ENCODE assay signal across 8 cellular contexts in genomic region chr7:4744391-4745264, GRCh38. TPM values are rescaled to one million over a fixed set of nuclear protein-coding genes. Genes with fewer than 3 reads are reported as not detected.
A peak's percentile ranks its signal among the peaks of the same experiment; 100 is the strongest.
DNase-seq lines count a peak whose midpoint lies in the region; ATAC-seq, FAIRE-seq and TF ChIP-seq lines count a peak whose summit lies in the region.

No MANE protein-coding gene starts in this region.

- H3K36me3 ChIP-seq in K562 (ENCODE audit: control insufficient read depth, insufficient read depth, low read length) = peaks cover 71% of the 10 kb centered on the region

- peak in 1 of 2 experiments; percentile 10; a peak in 1 of 4 replicates for TF ChIP-seq RAD21 in K562 (CRISPR knock-in tag; conservative IDR thresholded peaks at IDR 0.05 in 1 of 2, IDR thresholded peaks at IDR 0.05 in 1 of 2)

- DNase-seq in NCI-H1417 (lab: John Stamatoyannopoulos, UW) (peak; percentile 75 to 97 (median 96)), T-helper 9 cell (peak; percentile 64), K562 (ENCODE audit: extremely low read depth in 1 of 4, low spot score in 3 of 4) (peak; percentile 86 to 93 (median 89)), hypothalamus (lab: John Stamatoyannopoulos, UW) (peak; percentile 19 to 97 (median 89)), retinal pigment epithelial cell (ENCODE audit: low read depth) (peak; percentile 98), GF-D8 (lab: John Stamatoyannopoulos, UW) (no peak)

- peak overlapping the region; percentile 44; the same call in 1 of the 2 replicates for H2AFZ ChIP-seq in K562 (ENCODE audit: low read depth, low read length)

- in situ Hi-C loops in K562 (cut with MboI) = no loop called here

- H3K9ac ChIP-seq in K562 (ENCODE audit: insufficient read depth in 1 of 2, low read depth in 2 of 2, low read length in 2 of 2) = peak overlapping the region; percentile 52 to 87

- POLR2A ChIA-PET in K562 (lab: Yijun Ruan, JAX) = interaction anchor here (0.7 to 1.3 kb wide), 3 partner anchors 15 to 131 kb away, joined by 3 to 6 read pairs (median 3); partner anchors contain the start of gene AP5Z1

- no peaks in the 10 kb centered on the region for H3K9me3 ChIP-seq in K562 (replicated peaks; ENCODE audit: control insufficient read depth, insufficient read depth, low read depth, low read length)

- TF ChIP-seq EP300 in K562 (IDR thresholded peaks at IDR 0.05; ENCODE audit: low read length) = peak; percentile 21; the same call in 1 of the 2 replicates

- CTCF ChIA-PET in K562 (lab: Yijun Ruan, JAX; ENCODE audit: low intra/inter-chr PET ratio) = no interaction called here

- peaks cover 40% of the 10 kb centered on the region for H3K79me2 ChIP-seq in K562 (ENCODE audit: control insufficient read depth, insufficient read depth, low read length)

- no peak for TF ChIP-seq POLR2A in K562 (conservative IDR thresholded peaks at IDR 0.05)

- ATAC-seq in HG02678 (IDR thresholded peaks at IDR 0.05; ENCODE audit: unreplicated experiment) (peak; percentile 80), K562 (peak; percentile 98)

- intact Hi-C loops in K562 (cut with micrococcal nuclease) = no loop called here

- H3K27ac ChIP-seq in K562 (ENCODE audit: extremely low read depth, low read depth, low read length) = peak overlapping the region; percentile 85

- H4K20me1 ChIP-seq in K562 (replicated peaks; ENCODE audit: control insufficient read depth, insufficient read depth, low read length) = peaks cover 5% of the 10 kb centered on the region

- WGBS in K562 (ENCODE audit: insufficient coverage, low coverage, missing lambda C conversion rate) = 42% methylated on average over 27 of the region's 31 CpGs

- peaks cover 20 to 38% of the 10 kb centered on the region in 2 experiments for H3K4me1 ChIP-seq in K562 (replicated peaks in 1 of 2; ENCODE audit: control insufficient read depth in 2 of 2, insufficient read depth in 2 of 2, low read length in 2 of 2)

- H3K9me1 ChIP-seq in K562 (ENCODE audit: control insufficient read depth, insufficient read depth, low read length) = peaks cover 3% of the 10 kb centered on the region

- FAIRE-seq in K562 (lab: Jason Lieb, UNC) = peak; percentile 95

- peak overlapping the region; percentile 59 for H3K4me2 ChIP-seq in K562 (ENCODE audit: insufficient read depth, low read length)

- BruUV-seq in K562 (replicated peaks; lab: Mats Ljungman, UMichigan) = no TSS peak

- H3K4me3 ChIP-seq in GM12875 (ENCODE audit: low read depth, low read length) = peak overlapping the region; percentile 33
- peak overlapping the region; percentile 15; the same call in 1 of the 2 replicates for H3K4me3 ChIP-seq in K562
- peak overlapping the region; percentile 6 for H3K4me3 ChIP-seq in retinal pigment epithelial cell (ENCODE audit: low read length)

- H3K27me3 ChIP-seq in K562 (ENCODE audit: control insufficient read depth in 2 of 2, insufficient read depth in 2 of 2, low read length in 2 of 2) = no peaks in the 10 kb centered on the region

- no peak for TF ChIP-seq CTCF in GM12875 (IDR thresholded peaks at IDR 0.05; ENCODE audit: borderline replicate concordance, insufficient read depth, low read depth, low read length)
- TF ChIP-seq CTCF in K562 (IDR thresholded peaks at IDR 0.05 in 2 of 3, conservative IDR thresholded peaks at IDR 0.05 in 1 of 3; ENCODE audit: insufficient read depth in 2 of 3, low read depth in 1 of 3, low read length in 3 of 3) = no peak
- TF ChIP-seq CTCF in retinal pigment epithelial cell (conservative IDR thresholded peaks at IDR 0.05; ENCODE audit: low read depth, low read length) = no peak

TF ChIP-seq in K562, 482 proteins besides CTCF, POLR2A, EP300 and RAD21 (continues in another document):
- 0 out of 2 replicates have a peak, but pooled peaks have one; percentile 7 for TF ChIP-seq MAFK (IDR thresholded peaks at IDR 0.05; ENCODE audit: low read length)
- TF ChIP-seq COPS2 (conservative IDR thresholded peaks at IDR 0.05) = no peak
- no peak for TF ChIP-seq LARP7 (IDR thresholded peaks at IDR 0.05)
- TF ChIP-seq NR2C2 (CRISPR knock-in tag; IDR thresholded peaks at IDR 0.05) = no peak
- TF ChIP-seq NR2C2 (tag; IDR thresholded peaks at IDR 0.05) = no peak; the same call in 1 of the 2 replicates
- no peak for TF ChIP-seq TAF1 (IDR thresholded peaks at IDR 0.05; ENCODE audit: control insufficient read depth, extremely low read depth, insufficient read depth, low read length, severe bottlenecking)
- no peak; the same call in 1 of the 2 replicates for TF ChIP-seq KLF6 (CRISPR knock-in tag; IDR thresholded peaks at IDR 0.05; ENCODE audit: borderline replicate concordance)
- no peak for TF ChIP-seq ELF1 (tag; IDR thresholded peaks at IDR 0.05)
- TF ChIP-seq PHF21A (IDR thresholded peaks at IDR 0.05; ENCODE audit: borderline replicate concordance, low read depth) = no peak
- TF ChIP-seq KDM1A (IDR thresholded peaks at IDR 0.05) = no peak
- TF ChIP-seq ZBTB9 (CRISPR knock-in tag; IDR thresholded peaks at IDR 0.05) = no peak
- TF ChIP-seq ZBTB33 (CRISPR knock-in tag; IDR thresholded peaks at IDR 0.05) = peak; percentile 83
- TF ChIP-seq ZC3H8 (IDR thresholded peaks at IDR 0.05) = no peak
- TF ChIP-seq ELK1 (CRISPR knock-in tag; IDR thresholded peaks at IDR 0.05) = no peak
- TF ChIP-seq HNRNPUL1 (IDR thresholded peaks at IDR 0.05; ENCODE audit: low read length) = no peak
- TF ChIP-seq MIER1 (IDR thresholded peaks at IDR 0.05; ENCODE audit: low read depth) = no peak
- TF ChIP-seq RFX1 (IDR thresholded peaks at IDR 0.05) = no peak
- no peak for TF ChIP-seq ELF4 (CRISPR knock-in tag; IDR thresholded peaks at IDR 0.05)

RNA-seq across cellular contexts. Expression of gene AP5Z1, which starts 30.8 kb away (rescaled TPM):
- total RNA-seq in K562 (2011; cell fraction: chromatin; rRNA removed; ENCODE audit: low replicate concordance) = 41.6 and 134 TPM in 2 replicates
- total RNA-seq in K562 (2011; cell fraction: nucleolus; rRNA removed) = 104 and 127 TPM in 2 replicates
- 53.1 and 59.0 TPM in 2 replicates for total RNA-seq in K562 (2011; cell fraction: nucleoplasm; rRNA removed)
- 19.8 and 23.1 TPM in 2 replicates for total RNA-seq in K562 (2014; rRNA removed)
- 2.7 and 3.3 TPM in 2 replicates for total RNA-seq in K562 (2014; rRNA removed; fragmentation: Illumina TruSeq; extraction: Trizol)
- 11.1 and 12.6 TPM in 2 replicates for total RNA-seq in K562 (2015; rRNA removed; fragmentation: Illumina TruSeq; extraction: Trizol)
- 25.6 and 31.1 TPM in 2 replicates for total RNA-seq in K562 (2021)
- 6.4 and 13.9 TPM in 2 replicates for polyA plus RNA-seq in K562 (2011; rRNA removed)
- polyA plus RNA-seq in K562 (2011; cell fraction: cytosol; rRNA removed) = 8.3 and 24.8 TPM in 2 replicates
- 60.3 and 105 TPM in 2 replicates for polyA plus RNA-seq in K562 (2011; cell fraction: nucleus; rRNA removed)
- 21.4 and 42.0 TPM in 2 replicates for polyA plus RNA-seq in K562 (2012)
- 4.1 and 9.6 TPM in 2 replicates for polyA plus RNA-seq in K562 (2014; fragmentation: Illumina TruSeq; extraction: Trizol)
- polyA plus RNA-seq in K562 (2014; fragmentation: Nextera tagmentation; extraction: Ambion mirVana) = under 1 TPM; 0.06 to 0.98 TPM
- 22.1 and 26.3 TPM in 2 replicates for polyA plus RNA-seq in K562 (2014; rRNA removed)
- 2.1 and 3.0 TPM in 2 replicates for polyA minus RNA-seq in K562 (2011; rRNA and poly(A)+ RNA removed)
- polyA minus RNA-seq in K562 (2011; cell fraction: cytosol; rRNA and poly(A)+ RNA removed) = 8.8 and 9.3 TPM in 2 replicates
- 28.7 and 31.2 TPM in 2 replicates for polyA minus RNA-seq in K562 (2011; cell fraction: nucleus; rRNA and poly(A)+ RNA removed)
